In genomic region chr17:29005936-29006438, GRCh38 we compare ENCODE assay signal across 8 cellular contexts. TPM values are rescaled to one million over a fixed set of nuclear protein-coding genes. Genes with fewer than 3 reads are reported as not detected.
A peak's percentile ranks its signal among the peaks of the same experiment; 100 is the strongest.
DNase-seq lines count a peak whose midpoint lies in the region; ATAC-seq, FAIRE-seq and TF ChIP-seq lines count a peak whose summit lies in the region.

TSS of gene SEZ6 (minus strand) at chr17:29006033. CDS start at chr17:29005869, 164 bp downstream.

- H3K27ac ChIP-seq in H1 (ENCODE audit: low read depth, low read length) (no peak within 1 kb of the TSS), mesenchymal stem cell (ENCODE audit: low read length, poor library complexity, severe bottlenecking) (no peak within 1 kb of the TSS)

- peak within 1 kb of the TSS; percentile 36 to 54 (median 45) for H3K4me3 ChIP-seq in H1 (ENCODE audit: extremely low read depth in 1 of 4, insufficient read depth in 2 of 4, low read depth in 3 of 4, low read length in 4 of 4)
- no peak within 1 kb of the TSS for H3K4me3 ChIP-seq in mesenchymal stem cell (ENCODE audit: insufficient read depth in 1 of 2, low read depth in 1 of 2, low read length in 2 of 2)

- TF ChIP-seq EP300 in H1 (IDR thresholded peaks at IDR 0.05; ENCODE audit: borderline replicate concordance in 1 of 2, low read depth in 2 of 2, low read length in 2 of 2): peak in 1 of 2 experiments; percentile 87; a peak in 1 of 3 replicates

- peaks cover 22 to 59% (median 36%) of the 10 kb centered on the region in 4 experiments for H3K4me1 ChIP-seq in H1 (replicated peaks in 1 of 4; ENCODE audit: control insufficient read depth in 3 of 4, insufficient read depth in 4 of 4, low read length in 3 of 4)
- peaks cover 11% of the 10 kb centered on the region for H3K4me1 ChIP-seq in mesenchymal stem cell (ENCODE audit: control insufficient read depth, insufficient read depth, low read depth, low read length)

- peaks cover 2% of the 10 kb centered on the region; the same call in 1 of the 2 replicates for H3K23me2 ChIP-seq in H1 (ENCODE audit: low read depth, low read length)

- no peaks in the 10 kb centered on the region for H3K4me1 Mint-ChIP-seq in activated CD8-positive, alpha-beta T cell treated with anti-CD3 and anti-CD28 coated beads, Interleukin-2, amount 10 ng/mL, durations not matched to agents 7 days and 5 days (ENCODE audit: low read depth)

- H3K9ac ChIP-seq in H1 (replicated peaks in 1 of 4; ENCODE audit: extremely low read depth in 1 of 4, low read depth in 3 of 4, low read length in 3 of 4): no peak within 1 kb of the TSS
- no peak within 1 kb of the TSS for H3K9ac ChIP-seq in mesenchymal stem cell (ENCODE audit: low read length)

- H4K91ac ChIP-seq in H1 (replicated peaks; ENCODE audit: insufficient read length, low read length) (no peak within 1 kb of the TSS), mesenchymal stem cell (ENCODE audit: low read length) (no peak within 1 kb of the TSS)

- H2BK15ac ChIP-seq in H1 (ENCODE audit: low read length) (peak within 1 kb of the TSS; percentile 89; the same call in 1 of the 2 replicates), mesenchymal stem cell (ENCODE audit: low read depth, poor library complexity, severe bottlenecking) (no peak within 1 kb of the TSS)

- H2BK120ac ChIP-seq in H1 (replicated peaks; ENCODE audit: low read depth, low read length) (peak within 1 kb of the TSS; percentile 41), mesenchymal stem cell (ENCODE audit: low read depth, low read length) (no peak within 1 kb of the TSS)

- TF ChIP-seq RAD21 in H1 (IDR thresholded peaks at IDR 0.05 in 1 of 2, conservative IDR thresholded peaks at IDR 0.05 in 1 of 2; ENCODE audit: low read depth in 2 of 2, low read length in 2 of 2): peak; percentile 15 to 28; a peak in 2 of 4 replicates

- H3K18ac ChIP-seq in H1 (ENCODE audit: extremely low read depth, low read length) (peak within 1 kb of the TSS; percentile 88), mesenchymal stem cell (ENCODE audit: low read depth in 1 of 2, low read length in 2 of 2) (no peak within 1 kb of the TSS)

- H3K27me3 Mint-ChIP-seq in activated CD8-positive, alpha-beta T cell treated with anti-CD3 and anti-CD28 coated beads, Interleukin-2, amount 10 ng/mL, durations not matched to agents 7 days and 5 days (ENCODE audit: low read depth): peaks cover 43% of the 10 kb centered on the region

- H3K27me3 ChIP-seq in H1 (replicated peaks in 1 of 4; ENCODE audit: control insufficient read depth in 3 of 4, extremely low read depth in 1 of 4, insufficient read depth in 3 of 4, low read length in 3 of 4) (peaks cover 6 to 25% (median 20%) of the 10 kb centered on the region in 4 experiments; a peak in 6 of 7 replicates), mesenchymal stem cell (ENCODE audit: control insufficient read depth in 1 of 2, insufficient read depth in 1 of 2, low read length in 2 of 2) (peaks cover 91 to 94% of the 10 kb centered on the region in 2 experiments)

- DNase-seq in GM19239 (ENCODE audit: insufficient read length, low spot score) (peak; percentile 76), NCI-H460 (ENCODE audit: extremely low read depth, low read depth) (peak; percentile 55), H1 (ENCODE audit: low read depth in 1 of 2, low spot score in 2 of 2) (peak; percentile 29 to 94), mesenchymal stem cell (peak; percentile 61)
- peak; percentile 73 for DNase-seq in activated CD8-positive, alpha-beta T cell treated with anti-CD3 and anti-CD28 coated beads, Interleukin-2, amount 10 ng/mL, durations not matched to agents 7 days and 5 days
- DNase-seq in stimulated activated CD8-positive, alpha-beta memory T cell treated with anti-CD3 and anti-CD28 coated beads, Interleukin-15, amount 100 ng/mL, for 1 hour (ENCODE audit: low read depth): peak; percentile 17

- CTCF ChIA-PET in activated CD8-positive, alpha-beta T cell treated with anti-CD3 and anti-CD28 coated beads, Interleukin-2, amount 10 ng/mL, durations not matched to agents 7 days and 5 days (lab: Charles Lee): interaction anchor here (1.1 to 1.7 kb wide), 3 partner anchors 12 to 40 kb away, joined by 3 to 4 read pairs (median 4); no protein-coding TSS in a partner anchor
- CTCF ChIA-PET in H1 (lab: Charles Lee; ENCODE audit: partially characterized antibody): interaction anchor here (1.0 to 17.9 kb wide), 13 partner anchors 11 to 108 kb away, joined by 3 to 239 read pairs (median 7); no protein-coding TSS in a partner anchor

- 10% methylated on average over 11 of the region's 40 CpGs; no CpG with 5 or more reads in 1 of the 2 experiments for WGBS in H1 (ENCODE audit: extremely low coverage in 1 of 2, insufficient coverage in 1 of 2, insufficient read length in 1 of 2, insufficient replicate concordance in 2 of 2, low coverage in 1 of 2, low lambda C conversion rate in 2 of 2, missing lambda C conversion rate in 1 of 2), 2 experiments
- under 1% methylated on average over 28 of the region's 40 CpGs for WGBS in mesenchymal stem cell

- peak within 1 kb of the TSS; percentile 79 to 88 for H3K4me2 ChIP-seq in H1 (ENCODE audit: insufficient read depth in 1 of 2, low read depth in 2 of 2, low read length in 2 of 2)
- peak within 1 kb of the TSS; percentile 52 for H3K4me2 ChIP-seq in mesenchymal stem cell (ENCODE audit: low read length, poor library complexity, severe bottlenecking)

- H3K9me3 ChIP-seq in H1 (ENCODE audit: insufficient read depth in 2 of 2, low read depth in 1 of 2, low read length in 1 of 2) (no peaks in the 10 kb centered on the region), mesenchymal stem cell (ENCODE audit: control insufficient read depth, low read length) (no peaks in the 10 kb centered on the region)

- H2AK5ac ChIP-seq in H1 (ENCODE audit: low read depth, low read length): no peak within 1 kb of the TSS; the same call in 1 of the 2 replicates
- H2AK5ac ChIP-seq in mesenchymal stem cell (ENCODE audit: low read length, severe bottlenecking): no peak within 1 kb of the TSS

- H4K8ac ChIP-seq in H1 (ENCODE audit: extremely low read depth, insufficient read depth, low read length): peak within 1 kb of the TSS; percentile 36
- no peak within 1 kb of the TSS for H4K8ac ChIP-seq in mesenchymal stem cell (ENCODE audit: low read length)

- H3K79me1 ChIP-seq in H1 (ENCODE audit: low read depth, low read length) (no peaks in the 10 kb centered on the region), mesenchymal stem cell (replicated peaks; ENCODE audit: low read length, poor library complexity, severe bottlenecking) (no peaks in the 10 kb centered on the region)

- peak within 1 kb of the TSS; percentile 36; the same call in 1 of the 2 replicates for H2AFZ ChIP-seq in H1 (ENCODE audit: low read length)
- H2AFZ ChIP-seq in mesenchymal stem cell (ENCODE audit: low read depth, low read length): no peak within 1 kb of the TSS

- TF ChIP-seq POLR2A in H1 (IDR thresholded peaks at IDR 0.05; ENCODE audit: control extremely low read depth in 1 of 2, low read depth in 2 of 2, low read length in 2 of 2): no peak

- no peak within 1 kb of the TSS for H4K5ac ChIP-seq in H1 (ENCODE audit: insufficient read length, low read depth, low read length)

- no peak within 1 kb of the TSS for H3K56ac ChIP-seq in H1 (replicated peaks; ENCODE audit: insufficient read length, low read depth, low read length)

- H2BK5ac ChIP-seq in H1 (ENCODE audit: low read depth, low read length) (no peak within 1 kb of the TSS; the same call in 1 of the 2 replicates), mesenchymal stem cell (ENCODE audit: low read depth, low read length, poor library complexity, severe bottlenecking) (no peak within 1 kb of the TSS)

- POLR2A ChIA-PET in activated CD8-positive, alpha-beta T cell treated with anti-CD3 and anti-CD28 coated beads, Interleukin-2, amount 10 ng/mL, durations not matched to agents 7 days and 5 days (lab: Charles Lee): no interaction called here
- POLR2A ChIA-PET in H1 (lab: Charles Lee; ENCODE audit: partially characterized antibody): interaction anchor here (1.3 to 4.6 kb wide), 5 partner anchors 13 to 103 kb away, joined by 3 to 21 read pairs (median 4); no protein-coding TSS in a partner anchor

- H3K36me3 ChIP-seq in H1 (ENCODE audit: control insufficient read depth in 2 of 4, insufficient read depth in 4 of 4, low read length in 3 of 4) (no peaks in the 10 kb centered on the region), mesenchymal stem cell (ENCODE audit: control insufficient read depth in 1 of 2, insufficient read depth in 2 of 2, low read depth in 1 of 2, low read length in 2 of 2) (no peaks in the 10 kb centered on the region)

- H2BK12ac ChIP-seq in H1 (ENCODE audit: low read depth, low read length) (peak within 1 kb of the TSS; percentile 91), mesenchymal stem cell (ENCODE audit: low read length in 2 of 2) (no peak within 1 kb of the TSS)

- H3K4ac ChIP-seq in H1 (replicated peaks; ENCODE audit: insufficient read length, low read depth, low read length) (peak within 1 kb of the TSS; percentile 85), mesenchymal stem cell (ENCODE audit: low read depth in 1 of 2, low read length in 2 of 2) (no peak within 1 kb of the TSS)

- H3K23ac ChIP-seq in H1 (ENCODE audit: insufficient read length): no peak within 1 kb of the TSS
- peak within 1 kb of the TSS in 1 of 2 experiments; percentile 84 for H3K23ac ChIP-seq in mesenchymal stem cell (ENCODE audit: low read length in 2 of 2)

- no peak within 1 kb of the TSS for H3K14ac ChIP-seq in H1 (ENCODE audit: insufficient read length)
- H3K14ac ChIP-seq in mesenchymal stem cell (ENCODE audit: low read length in 2 of 2): no peak within 1 kb of the TSS

- H3K36me3 Mint-ChIP-seq in activated CD8-positive, alpha-beta T cell treated with anti-CD3 and anti-CD28 coated beads, Interleukin-2, amount 10 ng/mL, durations not matched to agents 7 days and 5 days (ENCODE audit: low read depth): no peaks in the 10 kb centered on the region

- no peak within 1 kb of the TSS for H3K4me3 Mint-ChIP-seq in activated CD8-positive, alpha-beta T cell treated with anti-CD3 and anti-CD28 coated beads, Interleukin-2, amount 10 ng/mL, durations not matched to agents 7 days and 5 days

- FAIRE-seq in GM19239 (lab: Jason Lieb, UNC): no peak
- FAIRE-seq in H1 (lab: Jason Lieb, UNC): no peak

- TF ChIP-seq CTCF in H1 (IDR thresholded peaks at IDR 0.05; ENCODE audit: control extremely low read depth in 1 of 3, insufficient read depth in 1 of 3, low read depth in 1 of 3, low read length in 3 of 3): no peak

- peak; percentile 90 for ATAC-seq in activated CD8-positive, alpha-beta T cell treated with anti-CD3 and anti-CD28 coated beads, Interleukin-2, amount 10 ng/mL, durations not matched to agents 7 days and 5 days
- ATAC-seq in HG03159 (IDR thresholded peaks at IDR 0.05; ENCODE audit: unreplicated experiment) (no peak), GM21825 (IDR thresholded peaks at IDR 0.05; ENCODE audit: unreplicated experiment) (no peak)

- H3K9me3 Mint-ChIP-seq in activated CD8-positive, alpha-beta T cell treated with anti-CD3 and anti-CD28 coated beads, Interleukin-2, amount 10 ng/mL, durations not matched to agents 7 days and 5 days (ENCODE audit: insufficient read depth): no peaks in the 10 kb centered on the region

- no peaks in the 10 kb centered on the region for H3K79me2 ChIP-seq in H1 (ENCODE audit: control insufficient read depth in 1 of 2, insufficient read depth in 2 of 2, low read length in 2 of 2)

- no peaks in the 10 kb centered on the region for H4K20me1 ChIP-seq in H1 (replicated peaks in 1 of 2; ENCODE audit: control insufficient read depth in 1 of 2, insufficient read depth in 2 of 2, low read length in 2 of 2)

- H2BK20ac ChIP-seq in H1 (ENCODE audit: low read length): peak within 1 kb of the TSS; percentile 82; the same call in 1 of the 2 replicates

- H3K27ac Mint-ChIP-seq in activated CD8-positive, alpha-beta T cell treated with anti-CD3 and anti-CD28 coated beads, Interleukin-2, amount 10 ng/mL, durations not matched to agents 7 days and 5 days: no peak within 1 kb of the TSS

RNA-seq across cellular contexts. Expression of gene SEZ6, which starts in this region (rescaled TPM):
- not detected in 2 replicates for total RNA-seq in NCI-H460 (2014; rRNA removed; shearing (Covaris generic))
- not detected in 2 replicates for polyA plus RNA-seq in NCI-H460 (2014; cell fraction: nucleus; rRNA removed)
- not detected for total RNA-seq in activated CD8-positive, alpha-beta T cell treated with anti-CD3 and anti-CD28 coated beads, Interleukin-2, amount 10 ng/mL, durations not matched to agents 7 days and 5 days
- total RNA-seq in H1 (2021; fragmentation: NEBNext Ultra II Directional; extraction: Animal tissue kit (Norgen Biotek cat#: 25700)): 6.9 and 7.8 TPM in 2 replicates
- 8.5 and 16.1 TPM in 2 replicates for polyA plus RNA-seq in H1 (2011; rRNA removed)
- polyA plus RNA-seq in H1 (2011; cell fraction: cytosol; rRNA removed): 4.8 TPM
- 18.6 TPM for polyA plus RNA-seq in H1 (2011; cell fraction: nucleus; rRNA removed)
- polyA plus RNA-seq in H1 (2012, experiment 1 of 2): 10.7 to 21.5 TPM (median 18.7 TPM) in 4 replicates
- 19.3 TPM for polyA plus RNA-seq in H1 (2012, experiment 2 of 2)
- 11.1 TPM for polyA plus RNA-seq in H1 (2013, experiment 1 of 2)
- 10.2 TPM for polyA plus RNA-seq in H1 (2013, experiment 2 of 2)
- 5.6 and 13.9 TPM in 2 replicates for polyA minus RNA-seq in H1 (2011; rRNA and poly(A)+ RNA removed)
- polyA minus RNA-seq in H1 (2011; cell fraction: cytosol; rRNA and poly(A)+ RNA removed): 5.6 TPM
- 7.6 TPM for polyA minus RNA-seq in H1 (2011; cell fraction: nucleus; rRNA and poly(A)+ RNA removed)
- polyA plus RNA-seq in mesenchymal stem cell (2013, experiment 1 of 2): not detected
- polyA plus RNA-seq in mesenchymal stem cell (2013, experiment 2 of 2): 0.04 TPM

Comparison
In these comparisons a context has a peak if more than half of its experiments do, and no peak if none do; other contexts are left out.
1. Peak in DNase-seq in NCI-H460; RNA of the gene not detected or under 1 TPM.
2. Peak in DNase-seq and ATAC-seq in activated CD8-positive, alpha-beta T cell treated with anti-CD3 and anti-CD28 coated beads, Interleukin-2, amount 10 ng/mL, durations not matched to agents 7 days and 5 days; RNA of the gene not detected or under 1 TPM.
3. DNase-seq: peak in every context shown above with its lines; median percentile 76 in GM19239; 73 in activated CD8-positive, alpha-beta T cell treated with anti-CD3 and anti-CD28 coated beads, Interleukin-2, amount 10 ng/mL, durations not matched to agents 7 days and 5 days; 62 in H1; 61 in mesenchymal stem cell; 55 in NCI-H460; 17 in stimulated activated CD8-positive, alpha-beta memory T cell treated with anti-CD3 and anti-CD28 coated beads, Interleukin-15, amount 100 ng/mL, for 1 hour.
4. H3K4me3 ChIP-seq: peak in H1 (4 of 4); none in mesenchymal stem cell (0 of 2).